ENCODE assay signal across 16 cellular contexts in the genomic region with DNA sequence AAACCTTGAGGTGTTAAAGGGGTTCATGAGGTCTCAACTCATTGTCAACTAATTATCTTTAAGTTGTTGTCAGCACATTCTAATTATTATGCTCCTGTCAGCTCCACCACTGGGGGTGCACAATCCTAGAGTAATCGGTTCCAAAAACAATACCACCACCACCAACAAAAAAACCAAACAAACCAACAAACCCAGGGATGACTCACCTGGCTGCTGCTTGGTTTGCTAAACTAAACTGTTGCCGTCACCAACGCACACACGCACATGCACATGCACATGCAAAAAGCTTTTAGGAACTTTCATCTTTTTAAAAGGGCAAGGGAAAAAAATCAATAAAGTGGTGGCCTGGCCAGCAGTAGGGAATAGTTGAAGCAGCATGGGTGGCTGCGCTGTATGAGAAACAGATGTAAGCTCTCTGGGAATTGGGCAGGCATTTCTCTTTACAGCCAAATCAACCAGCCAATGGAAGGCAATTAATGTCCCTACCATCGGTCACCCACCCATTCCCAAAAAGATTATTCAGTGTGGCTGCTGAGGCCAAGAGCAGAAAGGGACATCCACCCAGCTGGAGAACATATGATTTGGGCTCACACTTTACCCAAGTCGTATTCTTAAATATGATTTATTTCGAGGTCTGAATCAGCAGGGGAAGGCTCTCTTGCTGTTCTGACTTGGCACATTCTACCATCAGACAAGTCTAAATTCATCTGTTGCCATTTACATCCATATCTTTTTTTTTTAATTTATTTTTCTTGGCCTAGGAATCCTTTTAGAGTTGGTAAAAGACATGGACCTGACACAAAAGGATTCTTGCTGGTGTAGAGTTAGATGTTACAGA. TPM values are rescaled to one million over a fixed set of nuclear protein-coding genes. Genes with fewer than 3 reads are reported as not detected.
DNase-seq lines count a peak whose midpoint lies in the region; ATAC-seq, FAIRE-seq and TF ChIP-seq lines count a peak whose summit lies in the region.
"Had no signal": no experiment of that assay in that cellular context is flagged by ENCODE, and none has a peak within 500 bp of the region (broad histone marks: within the 10 kb centered on the region; RNA-seq: fewer than 3 reads in every experiment).

No MANE protein-coding gene starts in this region.

- peaks cover 14% of the 10 kb centered on the region for H3K4me1 Mint-ChIP-seq in neural progenitor cell
- H3K4me1 Mint-ChIP-seq in stimulated activated memory B cell treated with anti-CD40 and anti-IgM and Interleukin-4, amounts not matched to agents 10 μg/mL and 1 μg/mL and 100 μg/mL, for 72 hours: no peaks in the 10 kb centered on the region
- H3K4me1 Mint-ChIP-seq: activated B cell treated with CpG ODN at 0.5 μM for 24 hours had no signal

- H3K79me2 ChIP-seq in neural progenitor cell (ENCODE audit: low read depth): no peaks in the 10 kb centered on the region

- no peak overlapping the region for H3K9ac ChIP-seq in neural progenitor cell

- DNase-seq in Caki2 (ENCODE audit: low read depth) (peak; percentile 56), LHCN-M2 (ENCODE audit: low read depth) (peak; percentile 83), bronchial epithelial cell (ENCODE audit: low read depth) (peak; percentile 73), neural progenitor cell (ENCODE audit: low spot score) (no peak), thyroid gland (no peak)
- DNase-seq in activated T-cell treated with anti-CD3 and anti-CD28 coated beads, Interleukin-2, amount 50 U/mL, for 1 hour: no peak
- DNase-seq: activated B cell treated with CpG ODN at 0.5 μM for 24 hours; NCI-H1092; stimulated activated CD4-positive, alpha-beta T cell treated with anti-CD3 and anti-CD28 coated beads, Interleukin-2, amount 100 ng/mL, for 48 hours; substantia nigra had no signal

- TF ChIP-seq CTCF in bronchial epithelial cell (IDR thresholded peaks at IDR 0.05; ENCODE audit: insufficient read depth, low read length, severe bottlenecking) (peak; percentile 19), neural progenitor cell (IDR thresholded peaks at IDR 0.05) (peak; percentile 5), thyroid gland (IDR thresholded peaks at IDR 0.05) (no peak)

- H3K9me3 ChIP-seq in neural progenitor cell (ENCODE audit: low read depth) (no peaks in the 10 kb centered on the region), thyroid gland (no peaks in the 10 kb centered on the region)
- H3K9me3 ChIP-seq: HAP-1 had no signal

- no peaks in the 10 kb centered on the region for H3K36me3 Mint-ChIP-seq in neural progenitor cell
- H3K36me3 Mint-ChIP-seq in stimulated activated memory B cell treated with anti-CD40 and anti-IgM and Interleukin-4, amounts not matched to agents 10 μg/mL and 1 μg/mL and 100 μg/mL, for 72 hours: no peaks in the 10 kb centered on the region

- H3K27ac Mint-ChIP-seq in neural progenitor cell: no peak overlapping the region
- no peak overlapping the region for H3K27ac Mint-ChIP-seq in stimulated activated memory B cell treated with anti-CD40 and anti-IgM and Interleukin-4, amounts not matched to agents 10 μg/mL and 1 μg/mL and 100 μg/mL, for 72 hours
- H3K27ac Mint-ChIP-seq: activated B cell treated with CpG ODN at 0.5 μM for 24 hours; activated T-helper 1 cell treated with anti-CD3 and anti-CD28 coated beads, Interleukin-12 subunit alpha, Interleukin-12 subunit beta, Interleukin-2, Interleukin-4 antibody, amounts not matched to agents 30 ng/mL and 10 ng/mL and 1 ng/mL, durations not matched to agents 14 hours and 24 hours and 36 hours; nephron had no signal

- H3K36me3 ChIP-seq in bronchial epithelial cell (ENCODE audit: control insufficient read depth, insufficient read depth, low read length) (no peaks in the 10 kb centered on the region), neural progenitor cell (no peaks in the 10 kb centered on the region), thyroid gland (no peaks in the 10 kb centered on the region)
- H3K36me3 ChIP-seq: HAP-1 had no signal

- in situ Hi-C loops in Caki2 (cut with HindIII; ENCODE audit: low pct_unique_long_range_greater_than_20kb, low sequenced_read_pairs): no loop called here

- no peak for ATAC-seq in HG02642 (IDR thresholded peaks at IDR 0.05; ENCODE audit: poor library complexity, unreplicated experiment)
- ATAC-seq in stimulated activated memory B cell treated with anti-CD40 and anti-IgM and Interleukin-4, amounts not matched to agents 10 μg/mL and 1 μg/mL and 100 μg/mL, for 72 hours: no peak
- ATAC-seq: Panc1 had no signal

- H3K4me1 ChIP-seq in neural progenitor cell (peaks cover 17% of the 10 kb centered on the region), thyroid gland (no peaks in the 10 kb centered on the region)

- FAIRE-seq in bronchial epithelial cell (lab: Jason Lieb, UNC): peak; percentile 47

- H3K4me3 ChIP-seq in bronchial epithelial cell (ENCODE audit: low read depth, low read length) (no peak overlapping the region), neural progenitor cell (no peak overlapping the region), thyroid gland (replicated peaks in 1 of 3) (no peak overlapping the region)
- H3K4me3 ChIP-seq: HAP-1 had no signal

- no peak for TF ChIP-seq POLR2A in thyroid gland (IDR thresholded peaks at IDR 0.05)

- no peak overlapping the region for H3K4me2 ChIP-seq in neural progenitor cell

- H3K9me3 Mint-ChIP-seq in neural progenitor cell: no peaks in the 10 kb centered on the region
- no peaks in the 10 kb centered on the region for H3K9me3 Mint-ChIP-seq in stimulated activated memory B cell treated with anti-CD40 and anti-IgM and Interleukin-4, amounts not matched to agents 10 μg/mL and 1 μg/mL and 100 μg/mL, for 72 hours
- H3K9me3 Mint-ChIP-seq: activated B cell treated with CpG ODN at 0.5 μM for 24 hours; activated T-helper 1 cell treated with anti-CD3 and anti-CD28 coated beads, Interleukin-12 subunit alpha, Interleukin-12 subunit beta, Interleukin-2, Interleukin-4 antibody, amounts not matched to agents 30 ng/mL and 10 ng/mL and 1 ng/mL, durations not matched to agents 14 hours and 24 hours and 36 hours; nephron had no signal

- no peaks in the 10 kb centered on the region for H4K20me1 ChIP-seq in neural progenitor cell (ENCODE audit: low read depth)

- H3K4me3 Mint-ChIP-seq in neural progenitor cell: no peak overlapping the region
- H3K4me3 Mint-ChIP-seq in stimulated activated memory B cell treated with anti-CD40 and anti-IgM and Interleukin-4, amounts not matched to agents 10 μg/mL and 1 μg/mL and 100 μg/mL, for 72 hours: no peak overlapping the region
- H3K4me3 Mint-ChIP-seq: activated B cell treated with CpG ODN at 0.5 μM for 24 hours; activated T-helper 1 cell treated with anti-CD3 and anti-CD28 coated beads, Interleukin-12 subunit alpha, Interleukin-12 subunit beta, Interleukin-2, Interleukin-4 antibody, amounts not matched to agents 30 ng/mL and 10 ng/mL and 1 ng/mL, durations not matched to agents 14 hours and 24 hours and 36 hours; nephron had no signal

- H2AFZ ChIP-seq in neural progenitor cell (replicated peaks): peak overlapping the region; percentile 42

- intact Hi-C loops in thyroid gland (cut with DNase I): no loop called here

- H3K27me3 ChIP-seq in bronchial epithelial cell (ENCODE audit: control insufficient read depth, insufficient read depth, low read length) (no peaks in the 10 kb centered on the region), neural progenitor cell (no peaks in the 10 kb centered on the region), thyroid gland (no peaks in the 10 kb centered on the region)

- H3F3A ChIP-seq in neural progenitor cell (ENCODE audit: low read depth): peaks cover 3% of the 10 kb centered on the region

- no peaks in the 10 kb centered on the region for H3K27me3 Mint-ChIP-seq in neural progenitor cell (ENCODE audit: insufficient read depth, low read depth)
- H3K27me3 Mint-ChIP-seq in stimulated activated memory B cell treated with anti-CD40 and anti-IgM and Interleukin-4, amounts not matched to agents 10 μg/mL and 1 μg/mL and 100 μg/mL, for 72 hours: peaks cover 37% of the 10 kb centered on the region

- no peak overlapping the region for H3K27ac ChIP-seq in neural progenitor cell
- H3K27ac ChIP-seq in thyroid gland: no peak overlapping the region

- WGBS in thyroid gland, 2 donors: 79 to 83% methylated on average over 8 of the region's 8 CpGs

RNA-seq across cellular contexts. Expression of a gene that starts 20.0 kb away (rescaled TPM):
- not detected in 2 replicates for total RNA-seq in Caki2 (2014; rRNA removed; shearing (Covaris generic); ENCODE audit: low replicate concordance)
- total RNA-seq in LHCN-M2 (2014; rRNA removed) (under 0.01 and 0.06 TPM in 2 replicates), bronchial epithelial cell (10.5 and 15.7 TPM in 2 replicates), neural progenitor cell (ENCODE audit: low replicate concordance) (0.07 and 0.09 TPM in 2 replicates), thyroid gland (100 to 1,000 TPM in 3 of 4 donors, 10 to 100 TPM in 1; 91.0 to 153 (median 124) TPM)
- polyA plus RNA-seq in LHCN-M2 (2012): 0.05 TPM
- total RNA-seq: activated B cell treated with CpG ODN at 0.5 μM for 24 hours had no signal

Comparison
In these comparisons a context has a peak if more than half of its experiments do, and no peak if none do; other contexts are left out.
1. DNase-seq: peak in Caki2 (single experiment), LHCN-M2 (single experiment) and bronchial epithelial cell (single experiment); none in neural progenitor cell (single experiment), thyroid gland (0 of 2) and activated T-cell treated with anti-CD3 and anti-CD28 coated beads, Interleukin-2, amount 50 U/mL, for 1 hour (single experiment).
2. CTCF ChIP-seq: peak in bronchial epithelial cell (single experiment) and neural progenitor cell (single experiment); none in thyroid gland (0 of 6).
3. RNA of a gene that starts 20.0 kb away (total RNA-seq): 91.0 to 153 TPM in thyroid gland and 10.5 to 15.7 TPM in bronchial epithelial cell; 0.07 to 0.09 TPM in neural progenitor cell, not detected in Caki2 and under 0.01 to 0.06 TPM in LHCN-M2; every median in the first group is over 10 times any median in the second.